In the genomic region with DNA sequence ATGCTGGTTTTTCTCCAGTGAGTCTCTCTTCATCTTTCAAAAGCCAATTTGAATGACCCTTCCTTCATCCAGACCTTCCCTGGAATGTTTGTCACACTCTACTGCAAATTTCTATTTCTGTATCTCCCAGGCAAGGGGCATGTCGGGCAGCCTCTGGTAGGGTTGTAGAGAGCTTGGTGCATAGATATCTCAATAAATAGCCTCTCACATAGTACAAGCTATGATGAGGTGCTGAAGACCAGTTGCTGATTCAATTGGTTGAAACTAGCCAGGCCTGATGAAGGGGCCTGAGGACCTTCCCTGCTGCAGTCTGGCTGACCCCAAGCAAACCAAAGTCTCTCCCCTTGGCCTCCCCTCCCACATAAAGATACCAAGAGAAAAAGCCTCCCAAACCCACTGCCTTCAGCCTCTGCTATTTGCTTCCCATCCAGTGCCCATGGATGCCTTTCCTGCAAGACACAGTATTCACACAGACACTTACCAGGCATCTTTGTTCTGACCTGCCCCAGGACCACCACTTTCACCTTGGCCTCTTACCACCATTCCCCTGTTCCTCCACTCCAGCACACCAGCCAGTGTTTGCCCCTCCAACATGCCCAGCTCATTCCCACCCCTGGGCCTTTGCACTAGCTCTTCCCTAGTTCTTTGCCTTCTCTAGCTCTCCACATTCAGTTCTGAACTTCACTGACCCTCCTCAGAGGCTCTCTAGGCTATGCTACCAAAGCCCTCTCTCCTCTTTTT, we compare ENCODE assay signal across 17 cellular contexts.
A peak's percentile ranks its signal among the peaks of the same experiment; 100 is the strongest.
DNase-seq lines count a peak whose midpoint lies in the region; ATAC-seq and TF ChIP-seq lines count a peak whose summit lies in the region.
"Had no signal": no experiment of that assay in that cellular context is flagged by ENCODE, and none has a peak within 500 bp of the region (broad histone marks: within the 10 kb centered on the region; RNA-seq: fewer than 3 reads in every experiment).

No MANE protein-coding gene starts in this region.

- H3K4me1 ChIP-seq in heart right ventricle (peaks cover 5 to 38% (median 22%) of the 10 kb centered on the region in 9 donors), neuronal stem cell (ENCODE audit: control insufficient read depth in 2 of 2, insufficient read depth in 1 of 2, low read depth in 1 of 2, low read length in 2 of 2) (peaks cover 0 to 12% of the 10 kb centered on the region in 2 donors), prostate gland (replicated peaks) (no peaks in the 10 kb centered on the region)

- peaks cover 20% of the 10 kb centered on the region for H3K36me3 Mint-ChIP-seq in natural killer cell treated with Interleukin-12 subunit alpha and Interleukin-12 subunit beta and Interleukin-15 and Interleukin-18, amount 100 ng/mL, for 72 hours
- no peaks in the 10 kb centered on the region for H3K36me3 Mint-ChIP-seq in natural killer cell

- no peak overlapping the region for H2AK5ac ChIP-seq in neuronal stem cell (ENCODE audit: low read depth, low read length)

- no peak overlapping the region for H3K23ac ChIP-seq in neuronal stem cell (ENCODE audit: low read depth, low read length, poor library complexity)

- H3K4ac ChIP-seq in neuronal stem cell (ENCODE audit: low read length), result no peak overlapping the region

- peaks cover 3% of the 10 kb centered on the region for H3K9me3 Mint-ChIP-seq in natural killer cell treated with Interleukin-12 subunit alpha and Interleukin-12 subunit beta and Interleukin-15 and Interleukin-18, amount 100 ng/mL, for 72 hours
- no peaks in the 10 kb centered on the region for H3K9me3 Mint-ChIP-seq in natural killer cell

- H3K79me1 ChIP-seq in neuronal stem cell (ENCODE audit: low read depth, low read length), result no peaks in the 10 kb centered on the region

- H3K4me2 ChIP-seq in neuronal stem cell (ENCODE audit: insufficient read depth, low read length, poor library complexity, severe bottlenecking), result no peak overlapping the region

- no peak for TF ChIP-seq CTCF in natural killer cell (IDR thresholded peaks at IDR 0.05)
- no peak for TF ChIP-seq CTCF in heart right ventricle (IDR thresholded peaks at IDR 0.05)
- no peak for TF ChIP-seq CTCF in prostate gland (IDR thresholded peaks at IDR 0.05)

- peaks cover 65 to 68% of the 10 kb centered on the region in 2 donors for H3K4me1 Mint-ChIP-seq in natural killer cell treated with Interleukin-12 subunit alpha and Interleukin-12 subunit beta and Interleukin-15 and Interleukin-18, amount 100 ng/mL, for 72 hours (ENCODE audit: low read depth in 2 of 2)
- peaks cover 3 to 19% of the 10 kb centered on the region in 2 donors for H3K4me1 Mint-ChIP-seq in natural killer cell

- DNase-seq in natural killer cell treated with Interleukin-12 subunit alpha and Interleukin-12 subunit beta and Interleukin-15 and Interleukin-18, amount 100 ng/mL, for 72 hours (ENCODE audit: low spot score), result no peak
- DNase-seq in natural killer cell, result no peak
- DNase-seq in heart right ventricle, result no peak
- no peak for DNase-seq in neuronal stem cell (ENCODE audit: low spot score)
- no peak for DNase-seq in NCI-H2029 (lab: John Stamatoyannopoulos, UW)
- DNase-seq in prostate gland (ENCODE audit: low spot score), result no peak
- no peak for DNase-seq in LoVo (ENCODE audit: low spot score)
- DNase-seq: Caco-2; DMS79; GDM1; GM23248; NCI-H2107; NCI-H69; NK-92 treated with Interleukin-12 subunit alpha and Interleukin-12 subunit beta, amount 100 ng/mL, for 24 hours; OCI-M1 had no signal

- WGBS in heart right ventricle, 2 donors, result 51 to 55% methylated on average over 1 of the region's 1 CpG
- WGBS in neuronal stem cell (ENCODE audit: extremely low coverage in 2 of 2, insufficient read length in 2 of 2, insufficient replicate concordance in 1 of 2), 2 donors, result no CpG with 5 or more reads among the region's 1 CpG
- 74% methylated on average over 1 of the region's 1 CpG for WGBS in prostate gland

- H3K27me3 Mint-ChIP-seq in natural killer cell treated with Interleukin-12 subunit alpha and Interleukin-12 subunit beta and Interleukin-15 and Interleukin-18, amount 100 ng/mL, for 72 hours, result peaks cover 20 to 27% of the 10 kb centered on the region in 2 donors
- peaks cover 42 to 78% of the 10 kb centered on the region in 2 donors for H3K27me3 Mint-ChIP-seq in natural killer cell (ENCODE audit: low read depth in 2 of 2)

- H3K4me3 Mint-ChIP-seq in natural killer cell treated with Interleukin-12 subunit alpha and Interleukin-12 subunit beta and Interleukin-15 and Interleukin-18, amount 100 ng/mL, for 72 hours, result peak overlapping the region; percentile 13
- no peak overlapping the region for H3K4me3 Mint-ChIP-seq in natural killer cell

- H3K9me3 ChIP-seq in heart right ventricle, result peaks cover 0 to 4% (median 0%) of the 10 kb centered on the region in 11 donors
- H3K9me3 ChIP-seq in neuronal stem cell (replicated peaks in 1 of 2; ENCODE audit: control insufficient read depth in 2 of 2, insufficient read depth in 1 of 2, low read depth in 1 of 2, low read length in 2 of 2), result no peaks in the 10 kb centered on the region
- H3K9me3 ChIP-seq in prostate gland, result no peaks in the 10 kb centered on the region
- H3K9me3 ChIP-seq: Caco-2 had no signal

- H4K91ac ChIP-seq in neuronal stem cell (ENCODE audit: low read depth, low read length, poor library complexity), result no peak overlapping the region

- no peak overlapping the region for H3K14ac ChIP-seq in neuronal stem cell (ENCODE audit: low read length)

- no peak for TF ChIP-seq POLR2A in prostate gland (IDR thresholded peaks at IDR 0.05)

- no peak overlapping the region for H2BK12ac ChIP-seq in neuronal stem cell (ENCODE audit: low read length)

- H3K27ac ChIP-seq in heart right ventricle, result peak overlapping the region in 7 of 10 donors; percentile 1 to 56 (median 33)
- no peak overlapping the region for H3K27ac ChIP-seq in neuronal stem cell (replicated peaks; ENCODE audit: low read length)
- no peak overlapping the region for H3K27ac ChIP-seq in prostate gland
- H3K27ac ChIP-seq: C4-2B, GM23248 had no signal

- no peak for ATAC-seq in natural killer cell treated with Interleukin-12 subunit alpha and Interleukin-12 subunit beta and Interleukin-15 and Interleukin-18, amount 100 ng/mL, for 72 hours
- ATAC-seq in natural killer cell (no peak), heart right ventricle (peak in 4 of 8 donors; percentile 32 to 44 (median 36)), GM18909 (IDR thresholded peaks at IDR 0.05; ENCODE audit: poor library complexity, unreplicated experiment) (no peak)

- no peaks in the 10 kb centered on the region for H3K27me3 ChIP-seq in heart right ventricle
- peaks cover 0 to 38% (median 0%) of the 10 kb centered on the region in 3 experiments for H3K27me3 ChIP-seq in neuronal stem cell (ENCODE audit: control insufficient read depth in 3 of 3, insufficient read depth in 3 of 3, low read depth in 1 of 3, low read length in 3 of 3)
- no peaks in the 10 kb centered on the region for H3K27me3 ChIP-seq in prostate gland (replicated peaks; ENCODE audit: insufficient read depth)

- H3K9ac ChIP-seq in neuronal stem cell (ENCODE audit: low read depth, low read length, poor library complexity), result no peak overlapping the region
- H3K9ac ChIP-seq: GM23248 had no signal

- H3K18ac ChIP-seq in neuronal stem cell (ENCODE audit: low read length), result peak overlapping the region; percentile 15

- H2BK15ac ChIP-seq in neuronal stem cell (ENCODE audit: low read length), result no peak overlapping the region

- intact Hi-C loops in natural killer cell (cut with micrococcal nuclease) (no loop called here), heart right ventricle (cut with DNase I) (loop anchor here in 1 of 10 donors (5.0 kb wide), 1 partner anchor 39 kb away; no protein-coding TSS in a partner anchor), prostate gland (cut with DNase I) (no loop called here)

- H4K8ac ChIP-seq in neuronal stem cell (ENCODE audit: low read depth, low read length), result no peak overlapping the region

- no peak overlapping the region for H3K4me3 ChIP-seq in heart right ventricle
- H3K4me3 ChIP-seq in neuronal stem cell (ENCODE audit: low read length in 2 of 2), result no peak overlapping the region
- no peak overlapping the region for H3K4me3 ChIP-seq in prostate gland
- H3K4me3 ChIP-seq: GM23248 had no signal

- H2BK5ac ChIP-seq in neuronal stem cell (ENCODE audit: low read length), result no peak overlapping the region

- H2AFZ ChIP-seq in neuronal stem cell (ENCODE audit: low read length), result no peak overlapping the region
- H2AFZ ChIP-seq: GM23248 had no signal

- peak overlapping the region; percentile 72 to 81 for H3K27ac Mint-ChIP-seq in natural killer cell treated with Interleukin-12 subunit alpha and Interleukin-12 subunit beta and Interleukin-15 and Interleukin-18, amount 100 ng/mL, for 72 hours
- no peak overlapping the region for H3K27ac Mint-ChIP-seq in natural killer cell

- H3K36me3 ChIP-seq in heart right ventricle, result no peaks in the 10 kb centered on the region
- H3K36me3 ChIP-seq in neuronal stem cell (replicated peaks in 1 of 2; ENCODE audit: control insufficient read depth in 2 of 2, insufficient read depth in 2 of 2, low read length in 2 of 2), result no peaks in the 10 kb centered on the region
- no peaks in the 10 kb centered on the region for H3K36me3 ChIP-seq in prostate gland

- no peak overlapping the region for H2BK120ac ChIP-seq in neuronal stem cell (ENCODE audit: low read depth, low read length)

Comparison
In these comparisons a context has a peak if more than half of its experiments do, and no peak if none do; other contexts are left out.
1. H3K27ac Mint-ChIP-seq: peak in natural killer cell treated with Interleukin-12 subunit alpha and Interleukin-12 subunit beta and Interleukin-15 and Interleukin-18, amount 100 ng/mL, for 72 hours (2 of 2); none in natural killer cell (0 of 2).
2. H3K27ac ChIP-seq: peak in heart right ventricle (7 of 10); none in neuronal stem cell (single experiment) and prostate gland (0 of 2).